In genomic region chr12:112979281-112979680, GRCh38 we compare ENCODE assay signal across 8 cellular contexts. TPM values are rescaled to one million over a fixed set of nuclear protein-coding genes. Genes with fewer than 3 reads are reported as not detected.
DNase-seq lines count a peak whose midpoint lies in the region; ATAC-seq and TF ChIP-seq lines count a peak whose summit lies in the region.

No MANE protein-coding gene starts in this region.

- TF ChIP-seq CTCF in mucosa of descending colon (IDR thresholded peaks at IDR 0.05) = no peak
- TF ChIP-seq CTCF in foreskin fibroblast (IDR thresholded peaks at IDR 0.05; ENCODE audit: low read depth, low read length) = no peak

- no peaks in the 10 kb centered on the region for H3K36me3 ChIP-seq in mucosa of descending colon (ENCODE audit: low read depth)

- DNase-seq in EL (peak; percentile 56), mucosa of descending colon (peak in 2 of 3 donors; percentile 35), NCI-H2029 treated with DMSO at 0.1 percent for 48 hours (lab: John Stamatoyannopoulos, UW) (no peak), DMS114 treated with DMSO at 0.1 percent for 48 hours (lab: John Stamatoyannopoulos, UW; ENCODE audit: unreplicated experiment) (no peak), RKO (ENCODE audit: low spot score) (no peak), foreskin fibroblast (no peak)
- DNase-seq in activated gamma-delta T cell treated with anti-CD3 and anti-CD28 coated beads, Interleukin-2, amount 50 U/mL, for 16 hours (ENCODE audit: low read depth) = peak; percentile 26

- no peak overlapping the region for H3K4me3 ChIP-seq in mucosa of descending colon
- H3K4me3 ChIP-seq in foreskin fibroblast (ENCODE audit: low read depth in 1 of 2, low read length in 2 of 2) = peak overlapping the region in 1 of 2 donors; percentile 43

- H3K4me1 ChIP-seq in mucosa of descending colon (ENCODE audit: low read depth) = peaks cover 11% of the 10 kb centered on the region

- no peaks in the 10 kb centered on the region for H3K9me3 ChIP-seq in mucosa of descending colon

- intact Hi-C loops in mucosa of descending colon (cut with DNase I, micrococcal nuclease) = no loop called here

- ATAC-seq in HG03175 (IDR thresholded peaks at IDR 0.05; ENCODE audit: unreplicated experiment) (peak; percentile 24), mucosa of descending colon (peak; percentile 59)

RNA-seq across cellular contexts. Expression of gene OAS2, which starts 1.0 kb away (rescaled TPM):
- 1 to 10 TPM; 4.6 to 7.0 (median 5.5) TPM for total RNA-seq in mucosa of descending colon

RNA-seq across cellular contexts. Expression of gene OAS3, which starts 41.0 kb away (rescaled TPM):
- total RNA-seq in mucosa of descending colon = 10 to 100 TPM; 14.8 to 27.4 (median 22.3) TPM

Comparison
In these comparisons a context has a peak if more than half of its experiments do, and no peak if none do; other contexts are left out.
1. DNase-seq: peak in EL (single experiment), activated gamma-delta T cell treated with anti-CD3 and anti-CD28 coated beads, Interleukin-2, amount 50 U/mL, for 16 hours (single experiment) and mucosa of descending colon (2 of 3); none in NCI-H2029 treated with DMSO at 0.1 percent for 48 hours (single experiment), DMS114 treated with DMSO at 0.1 percent for 48 hours (single experiment), RKO (single experiment) and foreskin fibroblast (0 of 2).